In genomic region chr14:34020014-34020413, GRCh38 we compare ENCODE assay signal across 19 cellular contexts.
A peak's percentile ranks its signal among the peaks of the same experiment; 100 is the strongest.
DNase-seq lines count a peak whose midpoint lies in the region; ATAC-seq and TF ChIP-seq lines count a peak whose summit lies in the region.
"Had no signal": no experiment of that assay in that cellular context is flagged by ENCODE, and none has a peak within 500 bp of the region (broad histone marks: within the 10 kb centered on the region; RNA-seq: fewer than 3 reads in every experiment).

No MANE protein-coding gene starts in this region.

- H3K4me1 Mint-ChIP-seq in T-helper 2 cell treated with Interferon-gamma antibody and Interleukin-4, amounts not matched to agents 5 μg/mL and 100 μg/mL, for 36 hours (ENCODE audit: low read depth), result peaks cover 33% of the 10 kb centered on the region
- H3K4me1 Mint-ChIP-seq in CD4-positive, alpha-beta memory T cell, result peaks cover 6 to 27% (median 11%) of the 10 kb centered on the region in 4 donors
- H3K4me1 Mint-ChIP-seq in T-helper 17 cell, result peaks cover 23% of the 10 kb centered on the region

- peak overlapping the region; percentile 85 for H3K4me3 Mint-ChIP-seq in T-helper 2 cell treated with Interferon-gamma antibody and Interleukin-4, amounts not matched to agents 5 μg/mL and 100 μg/mL, for 36 hours
- H3K4me3 Mint-ChIP-seq in CD4-positive, alpha-beta memory T cell, result peak overlapping the region in 4 of 8 donors; percentile 60 to 99 (median 92)
- H3K4me3 Mint-ChIP-seq in T-helper 17 cell, result no peak overlapping the region
- H3K4me3 Mint-ChIP-seq: H9, HFFc6 had no signal

- H3K4me1 ChIP-seq in CD4-positive, alpha-beta memory T cell (ENCODE audit: insufficient read depth, low read length), result peaks cover 4% of the 10 kb centered on the region
- peaks cover 16% of the 10 kb centered on the region for H3K4me1 ChIP-seq in psoas muscle
- no peaks in the 10 kb centered on the region for H3K4me1 ChIP-seq in colonic mucosa
- H3K4me1 ChIP-seq in GM23248 (ENCODE audit: insufficient read depth), result no peaks in the 10 kb centered on the region

- H3K36me3 ChIP-seq in CD4-positive, alpha-beta memory T cell (ENCODE audit: insufficient read depth, low read length), result no peaks in the 10 kb centered on the region
- no peaks in the 10 kb centered on the region for H3K36me3 ChIP-seq in psoas muscle (ENCODE audit: insufficient read depth in 1 of 2, low read depth in 1 of 2)
- no peaks in the 10 kb centered on the region for H3K36me3 ChIP-seq in colonic mucosa
- H3K36me3 ChIP-seq in GM23248 (ENCODE audit: low read depth), result no peaks in the 10 kb centered on the region

- POLR2A ChIA-PET in CD4-positive, alpha-beta memory T cell (lab: Charles Lee; ENCODE audit: partially characterized antibody), result interaction anchor here (1.7 kb wide), 1 partner anchor 24 kb away, joined by 10 read pairs; no protein-coding TSS in a partner anchor

- H3K27me3 Mint-ChIP-seq in T-helper 2 cell treated with Interferon-gamma antibody and Interleukin-4, amounts not matched to agents 5 μg/mL and 100 μg/mL, for 36 hours (ENCODE audit: low read depth), result peaks cover 9% of the 10 kb centered on the region
- H3K27me3 Mint-ChIP-seq in CD4-positive, alpha-beta memory T cell, result no peaks in the 10 kb centered on the region
- H3K27me3 Mint-ChIP-seq in T-helper 17 cell, result no peaks in the 10 kb centered on the region

- no peaks in the 10 kb centered on the region for H3K9me2 ChIP-seq in GM23248 (ENCODE audit: insufficient read depth)

- H3K27me3 ChIP-seq in CD4-positive, alpha-beta memory T cell (ENCODE audit: insufficient read depth, low read length), result no peaks in the 10 kb centered on the region
- H3K27me3 ChIP-seq in psoas muscle (ENCODE audit: insufficient read depth in 3 of 3, low read length in 2 of 3), result no peaks in the 10 kb centered on the region
- H3K27me3 ChIP-seq in colonic mucosa, result no peaks in the 10 kb centered on the region
- peaks cover 46% of the 10 kb centered on the region for H3K27me3 ChIP-seq in GM23248 (replicated peaks; ENCODE audit: insufficient read depth)

- no peaks in the 10 kb centered on the region for H3K79me2 ChIP-seq in GM23248 (ENCODE audit: insufficient read depth)

- H3K4me3 ChIP-seq in CD4-positive, alpha-beta memory T cell (ENCODE audit: low read length in 2 of 2), result no peak overlapping the region
- H3K4me3 ChIP-seq in psoas muscle (no peak overlapping the region), colonic mucosa (no peak overlapping the region), GM23248 (no peak overlapping the region)
- H3K4me3 ChIP-seq: K562 had no signal

- CTCF ChIA-PET in CD4-positive, alpha-beta memory T cell (lab: Charles Lee; ENCODE audit: partially characterized antibody), result interaction anchor here (1.3 to 2.1 kb wide), 3 partner anchors 13 to 81 kb away, joined by 5 to 9 read pairs (median 5); no protein-coding TSS in a partner anchor

- WGBS in psoas muscle, 3 donors, result 59 to 78% (median 61%) methylated on average over 3 of the region's 3 CpGs
- 11 to 15% methylated on average over 3 of the region's 3 CpGs for WGBS in GM23248 (ENCODE audit: low coverage in 1 of 2, low lambda C conversion rate in 2 of 2, missing lambda C conversion rate in 2 of 2), 2 experiments

- H3K27ac Mint-ChIP-seq in T-helper 2 cell treated with Interferon-gamma antibody and Interleukin-4, amounts not matched to agents 5 μg/mL and 100 μg/mL, for 36 hours, result no peak overlapping the region
- peak overlapping the region in 4 of 7 donors; percentile 7 to 98 (median 60) for H3K27ac Mint-ChIP-seq in CD4-positive, alpha-beta memory T cell
- H3K27ac Mint-ChIP-seq in T-helper 17 cell, result peak overlapping the region; percentile 100
- H3K27ac Mint-ChIP-seq: H9, HFFc6 had no signal

- in situ Hi-C loops in GM23248 (cut with MboI), result no loop called here

- H4K20me1 ChIP-seq in GM23248 (ENCODE audit: insufficient read depth), result no peaks in the 10 kb centered on the region

- H3K9ac ChIP-seq in colonic mucosa (ENCODE audit: low read depth in 2 of 2, low read length in 2 of 2) (no peak overlapping the region), GM23248 (no peak overlapping the region)

- intact Hi-C loops in CD4-positive, alpha-beta memory T cell (cut with micrococcal nuclease), result no loop called here
- intact Hi-C loops in psoas muscle (cut with DNase I) (no loop called here), colonic mucosa (cut with DNase I) (no loop called here)

- H3F3A ChIP-seq in GM23248 (ENCODE audit: insufficient read depth), result no peaks in the 10 kb centered on the region

- peaks cover 6% of the 10 kb centered on the region for H3K36me3 Mint-ChIP-seq in T-helper 2 cell treated with Interferon-gamma antibody and Interleukin-4, amounts not matched to agents 5 μg/mL and 100 μg/mL, for 36 hours (ENCODE audit: low read depth)
- no peaks in the 10 kb centered on the region for H3K36me3 Mint-ChIP-seq in CD4-positive, alpha-beta memory T cell
- H3K36me3 Mint-ChIP-seq in T-helper 17 cell (ENCODE audit: low read depth), result no peaks in the 10 kb centered on the region

- TF ChIP-seq CTCF in psoas muscle (IDR thresholded peaks at IDR 0.05) (no peak), colonic mucosa (IDR thresholded peaks at IDR 0.05) (no peak)

- no peak overlapping the region for H3K4me2 ChIP-seq in GM23248 (ENCODE audit: unreplicated experiment)

- H3K9me3 ChIP-seq in CD4-positive, alpha-beta memory T cell (ENCODE audit: control insufficient read depth in 1 of 2, low read length in 2 of 2), result no peaks in the 10 kb centered on the region
- H3K9me3 ChIP-seq in T-helper 17 cell (ENCODE audit: control insufficient read depth, low read length, poor library complexity, severe bottlenecking), result no peaks in the 10 kb centered on the region
- H3K9me3 ChIP-seq in psoas muscle, result no peaks in the 10 kb centered on the region
- no peaks in the 10 kb centered on the region for H3K9me3 ChIP-seq in colonic mucosa
- H3K9me3 ChIP-seq in GM23248 (ENCODE audit: low read depth), result no peaks in the 10 kb centered on the region

- H3K27ac ChIP-seq in CD4-positive, alpha-beta memory T cell (ENCODE audit: low read depth, low read length), result peak overlapping the region; percentile 46
- H3K27ac ChIP-seq in psoas muscle (no peak overlapping the region), colonic mucosa (no peak overlapping the region), GM23248 (no peak overlapping the region)
- H3K27ac ChIP-seq: C4-2B, HL-60 had no signal

- no peak for ATAC-seq in T-helper 17 cell
- peak in 3 of 4 donors; percentile 46 to 60 (median 60) for ATAC-seq in psoas muscle
- ATAC-seq: HepG2, K562 had no signal

- DNase-seq in T-helper 2 cell treated with Interferon-gamma antibody and Interleukin-4, amounts not matched to agents 5 μg/mL and 100 μg/mL, for 36 hours (ENCODE audit: low spot score), result no peak
- DNase-seq in T-helper 2 cell (no peak), T-helper 17 cell (no peak), psoas muscle (no peak), colonic mucosa (no peak), GM23248 (no peak), NCI-H345 (lab: John Stamatoyannopoulos, UW) (no peak)
- no peak for DNase-seq in CD4-positive, alpha-beta memory T cell
- DNase-seq: H9, HFFc6, NCI-H1092, NCI-H1436, NCI-H187 treated with DMSO at 0.1 percent for 48 hours, NCI-H2107, NCI-H446 had no signal

- H2AFZ ChIP-seq in GM23248, result no peak overlapping the region

- no peaks in the 10 kb centered on the region for H3K9me3 Mint-ChIP-seq in T-helper 2 cell treated with Interferon-gamma antibody and Interleukin-4, amounts not matched to agents 5 μg/mL and 100 μg/mL, for 36 hours
- H3K9me3 Mint-ChIP-seq in CD4-positive, alpha-beta memory T cell, result peaks cover 0 to 1% (median 0%) of the 10 kb centered on the region in 8 donors
- H3K9me3 Mint-ChIP-seq: H9, HFFc6 had no signal
